In genomic region chr20:18012901-18013300, GRCh38 we compare ENCODE assay signal across 36 cellular contexts. TPM values are rescaled to one million over a fixed set of nuclear protein-coding genes. Genes with fewer than 3 reads are reported as not detected.
"Had no signal": no experiment of that assay in that cellular context is flagged by ENCODE, and none has a peak within 500 bp of the region (broad histone marks: within the 10 kb centered on the region; RNA-seq: fewer than 3 reads in every experiment).

No MANE protein-coding gene starts in this region.

- H3K27me3 ChIP-seq: MG63 had no signal

- DNase-seq: Karpas-422, Kasumi-1, MG63, MM.1S, MV-4-11, NCI-H1048, NCI-H1092, NCI-H1092 treated with DMSO at 0.1 percent for 48 hours, NCI-H1105, NCI-H1105 treated with DMSO at 0.1 percent for 48 hours, NCI-H1417, NCI-H1417 treated with DMSO at 0.1 percent for 48 hours, NCI-H1436, NCI-H1436 treated with DMSO at 0.1 percent for 48 hours, NCI-H146, NCI-H1694, NCI-H1694 treated with DMSO at 0.1 percent for 48 hours, NCI-H187 treated with DMSO at 0.1 percent for 48 hours, NCI-H1930, NCI-H2029, NCI-H2029 treated with DMSO at 0.1 percent for 48 hours, NCI-H2081, NCI-H2081 treated with DMSO at 0.1 percent for 48 hours, NCI-H2107, NCI-H2171, NCI-H2171 treated with DMSO at 0.1 percent for 48 hours, NCI-H2227 treated with DMSO at 0.1 percent for 48 hours, NCI-H226, NCI-H345, NCI-H446, NCI-H446 treated with DMSO at 0.1 percent for 48 hours, NCI-H510A, NCI-H510A treated with DMSO at 0.1 percent for 48 hours had no signal

- H3K27ac ChIP-seq: KMS-11 had no signal

- H3K9me3 ChIP-seq: MG63 had no signal

- H3K4me3 ChIP-seq: MG63 had no signal

- H3K4me2 ChIP-seq: KMS-11 had no signal

- H3K36me3 ChIP-seq: MG63 had no signal

- H3K9ac ChIP-seq: KMS-11 had no signal

RNA-seq across cellular contexts. Expression of gene OVOL2, which starts 44.8 kb away (rescaled TPM):
- total RNA-seq: LHCN-M2, NCI-H460 had no signal
